Comparison of ENCODE assay signal across 28 cellular contexts in genomic region chr14:91458612-91459011, GRCh38. TPM values are rescaled to one million over a fixed set of nuclear protein-coding genes. Genes with fewer than 3 reads are reported as not detected.
DNase-seq lines count a peak whose midpoint lies in the region; ATAC-seq and FAIRE-seq lines count a peak whose summit lies in the region.
"Had no signal": no experiment of that assay in that cellular context is flagged by ENCODE, and none has a peak within 500 bp of the region (broad histone marks: within the 10 kb centered on the region; RNA-seq: fewer than 3 reads in every experiment).

No MANE protein-coding gene starts in this region.

- 82 to 87% (median 84%) methylated on average over 5 of the region's 5 CpGs for WGBS in small intestine, 3 donors

- H3K4me1 Mint-ChIP-seq in activated CD4-positive, alpha-beta T cell treated with anti-CD3 and anti-CD28 coated beads for 36 hours, result peaks cover 32% of the 10 kb centered on the region
- H3K4me1 Mint-ChIP-seq in stimulated activated naive CD8-positive, alpha-beta T cell treated with anti-CD3 and anti-CD28 coated beads, Interleukin-15, Interleukin-2, amounts not matched to agents 100 ng/mL and 50 ng/mL, for 24 hours (ENCODE audit: low read depth), result peaks cover 29% of the 10 kb centered on the region
- peaks cover 11 to 27% (median 26%) of the 10 kb centered on the region in 7 donors for H3K4me1 Mint-ChIP-seq in naive thymus-derived CD4-positive, alpha-beta T cell

- no peaks in the 10 kb centered on the region for H3K27me3 ChIP-seq in naive thymus-derived CD4-positive, alpha-beta T cell (ENCODE audit: control insufficient read depth in 2 of 2, insufficient read depth in 2 of 2, low read length in 2 of 2)
- H3K27me3 ChIP-seq in small intestine (ENCODE audit: control insufficient read depth in 2 of 2, insufficient read depth in 2 of 2, low read length in 2 of 2), result no peaks in the 10 kb centered on the region
- H3K27me3 ChIP-seq: BLaER1, Peyer's patch, SJCRH30 had no signal

- H3K36me3 ChIP-seq in naive thymus-derived CD4-positive, alpha-beta T cell (ENCODE audit: control insufficient read depth in 2 of 3, insufficient read depth in 3 of 3, low read length in 3 of 3), result peaks cover 11 to 72% (median 35%) of the 10 kb centered on the region in 3 experiments
- peaks cover 14 to 20% of the 10 kb centered on the region in 2 donors for H3K36me3 ChIP-seq in small intestine (ENCODE audit: control insufficient read depth in 2 of 2, insufficient read depth in 2 of 2, low read length in 2 of 2)

- H3K27ac Mint-ChIP-seq in activated CD4-positive, alpha-beta T cell treated with anti-CD3 and anti-CD28 coated beads for 36 hours, result peak overlapping the region; percentile 42
- peak overlapping the region; percentile 68 for H3K27ac Mint-ChIP-seq in stimulated activated naive CD8-positive, alpha-beta T cell treated with anti-CD3 and anti-CD28 coated beads, Interleukin-15, Interleukin-2, amounts not matched to agents 100 ng/mL and 50 ng/mL, for 24 hours
- peak overlapping the region in 2 of 9 donors; percentile 29 to 41 for H3K27ac Mint-ChIP-seq in naive thymus-derived CD4-positive, alpha-beta T cell
- H3K27ac Mint-ChIP-seq: GM23338 had no signal

- peaks cover 0 to 17% of the 10 kb centered on the region in 2 donors for H3K4me1 ChIP-seq in naive thymus-derived CD4-positive, alpha-beta T cell (ENCODE audit: control insufficient read depth in 2 of 2, insufficient read depth in 2 of 2, low read length in 2 of 2)
- no peaks in the 10 kb centered on the region for H3K4me1 ChIP-seq in small intestine (ENCODE audit: control insufficient read depth in 2 of 2, insufficient read depth in 1 of 2, low read depth in 1 of 2, low read length in 1 of 2)
- H3K4me1 ChIP-seq: BLaER1, Caco-2, Peyer's patch, SJCRH30 had no signal

- DNase-seq in activated CD4-positive, alpha-beta T cell treated with anti-CD3 and anti-CD28 coated beads for 36 hours, result no peak
- no peak for DNase-seq in activated CD4-positive, alpha-beta T cell treated with anti-CD3 and anti-CD28 coated beads for 48 hours
- DNase-seq in stimulated activated naive CD8-positive, alpha-beta T cell treated with anti-CD3 and anti-CD28 coated beads, Interleukin-15, Interleukin-2, amounts not matched to agents 100 U/mL and 50 U/mL, for 24 hours, result no peak
- no peak for DNase-seq in naive thymus-derived CD4-positive, alpha-beta T cell
- DNase-seq in hepatic stellate cell (ENCODE audit: low spot score) (no peak), small intestine (no peak)
- DNase-seq: ACHN; Caco-2; CD4-positive, alpha-beta memory T cell; DMS 273 treated with DMSO at 0.1 percent for 48 hours; DND-41; HCEC 1CT; Karpas-422; MV-4-11; NCI-H1105 treated with DMSO at 0.1 percent for 48 hours; NCI-H2029 treated with DMSO at 0.1 percent for 48 hours; NCI-H226; NCI-H510A treated with DMSO at 0.1 percent for 48 hours; NCI-H82; Peyer's patch; SJCRH30 had no signal

- no peaks in the 10 kb centered on the region for H3K9me3 Mint-ChIP-seq in activated CD4-positive, alpha-beta T cell treated with anti-CD3 and anti-CD28 coated beads for 36 hours (ENCODE audit: low read depth)
- no peaks in the 10 kb centered on the region for H3K9me3 Mint-ChIP-seq in stimulated activated naive CD8-positive, alpha-beta T cell treated with anti-CD3 and anti-CD28 coated beads, Interleukin-15, Interleukin-2, amounts not matched to agents 100 ng/mL and 50 ng/mL, for 24 hours
- no peaks in the 10 kb centered on the region for H3K9me3 Mint-ChIP-seq in naive thymus-derived CD4-positive, alpha-beta T cell
- H3K9me3 Mint-ChIP-seq: CD4-positive, alpha-beta memory T cell; GM23338 had no signal

- intact Hi-C loops in activated CD4-positive, alpha-beta T cell treated with anti-CD3 and anti-CD28 coated beads for 36 hours (cut with DNase I, micrococcal nuclease), result no loop called here
- intact Hi-C loops in naive thymus-derived CD4-positive, alpha-beta T cell (cut with micrococcal nuclease), result no loop called here

- CTCF ChIA-PET in activated CD4-positive, alpha-beta T cell treated with anti-CD3 and anti-CD28 coated beads for 36 hours (lab: Charles Lee), result no interaction called here
- CTCF ChIA-PET in naive thymus-derived CD4-positive, alpha-beta T cell (lab: Charles Lee), result no interaction called here

- peak overlapping the region; percentile 32 for H3K27ac ChIP-seq in naive thymus-derived CD4-positive, alpha-beta T cell (ENCODE audit: low read depth, low read length)
- H3K27ac ChIP-seq in small intestine (ENCODE audit: low read depth in 1 of 2, low read length in 1 of 2), result no peak overlapping the region
- H3K27ac ChIP-seq: 22Rv1, BLaER1, Peyer's patch, SJCRH30 had no signal

- H3K4me3 Mint-ChIP-seq in activated CD4-positive, alpha-beta T cell treated with anti-CD3 and anti-CD28 coated beads for 36 hours, result no peak overlapping the region
- no peak overlapping the region for H3K4me3 Mint-ChIP-seq in stimulated activated naive CD8-positive, alpha-beta T cell treated with anti-CD3 and anti-CD28 coated beads, Interleukin-15, Interleukin-2, amounts not matched to agents 100 ng/mL and 50 ng/mL, for 24 hours
- H3K4me3 Mint-ChIP-seq in naive thymus-derived CD4-positive, alpha-beta T cell, result no peak overlapping the region
- H3K4me3 Mint-ChIP-seq: CD4-positive, alpha-beta memory T cell; GM23338 had no signal

- H3K36me3 Mint-ChIP-seq in activated CD4-positive, alpha-beta T cell treated with anti-CD3 and anti-CD28 coated beads for 36 hours (ENCODE audit: low read depth), result peaks cover 65% of the 10 kb centered on the region
- peaks cover 76% of the 10 kb centered on the region for H3K36me3 Mint-ChIP-seq in stimulated activated naive CD8-positive, alpha-beta T cell treated with anti-CD3 and anti-CD28 coated beads, Interleukin-15, Interleukin-2, amounts not matched to agents 100 ng/mL and 50 ng/mL, for 24 hours (ENCODE audit: low read depth)
- H3K36me3 Mint-ChIP-seq in naive thymus-derived CD4-positive, alpha-beta T cell, result peaks cover 12 to 50% (median 26%) of the 10 kb centered on the region in 5 donors

- POLR2A ChIA-PET in activated CD4-positive, alpha-beta T cell treated with anti-CD3 and anti-CD28 coated beads for 36 hours (lab: Charles Lee), result no interaction called here
- POLR2A ChIA-PET in naive thymus-derived CD4-positive, alpha-beta T cell (lab: Charles Lee), result interaction anchor here (0.6 kb wide), 1 partner anchor 34 kb away, joined by 3 read pairs; no protein-coding TSS in a partner anchor

- H3K9me3 ChIP-seq in naive thymus-derived CD4-positive, alpha-beta T cell (ENCODE audit: control insufficient read depth in 2 of 3, low read length in 3 of 3), result no peaks in the 10 kb centered on the region
- H3K9me3 ChIP-seq in small intestine (ENCODE audit: control insufficient read depth, low read depth), result no peaks in the 10 kb centered on the region
- H3K9me3 ChIP-seq: BLaER1, Caco-2, Peyer's patch, SJCRH30 had no signal

- ATAC-seq in activated CD4-positive, alpha-beta T cell treated with anti-CD3 and anti-CD28 coated beads for 36 hours, result no peak
- ATAC-seq in stimulated activated naive CD8-positive, alpha-beta T cell treated with anti-CD3 and anti-CD28 coated beads, Interleukin-15, Interleukin-2, amounts not matched to agents 100 U/mL and 50 U/mL, for 24 hours, result no peak
- no peak for ATAC-seq in naive thymus-derived CD4-positive, alpha-beta T cell
- ATAC-seq in GM21528 (IDR thresholded peaks at IDR 0.05; ENCODE audit: low FRiP score, unreplicated experiment), result no peak
- ATAC-seq: GM12878, GM23338 had no signal

- H3K27me3 Mint-ChIP-seq in activated CD4-positive, alpha-beta T cell treated with anti-CD3 and anti-CD28 coated beads for 36 hours, result no peaks in the 10 kb centered on the region
- no peaks in the 10 kb centered on the region for H3K27me3 Mint-ChIP-seq in stimulated activated naive CD8-positive, alpha-beta T cell treated with anti-CD3 and anti-CD28 coated beads, Interleukin-15, Interleukin-2, amounts not matched to agents 100 ng/mL and 50 ng/mL, for 24 hours
- H3K27me3 Mint-ChIP-seq in naive thymus-derived CD4-positive, alpha-beta T cell, result no peaks in the 10 kb centered on the region
- H3K27me3 Mint-ChIP-seq: CD4-positive, alpha-beta memory T cell had no signal

- H3K4me3 ChIP-seq in naive thymus-derived CD4-positive, alpha-beta T cell (ENCODE audit: low read length), result no peak overlapping the region
- H3K4me3 ChIP-seq in small intestine (ENCODE audit: low read depth in 1 of 2, low read length in 2 of 2), result no peak overlapping the region
- H3K4me3 ChIP-seq: BLaER1, GM12878, GM23338, Peyer's patch, SJCRH30 had no signal

- no peak for FAIRE-seq in small intestine (lab: Jason Lieb, UNC)
- FAIRE-seq: GM12878, HTR-8/SVneo had no signal

RNA-seq across cellular contexts. Expression of gene CCDC88C, which starts 41.0 kb away (rescaled TPM):
- total RNA-seq in activated CD4-positive, alpha-beta T cell treated with anti-CD3 and anti-CD28 coated beads for 36 hours, result 10 to 100 TPM; 73.7 to 82.8 TPM
- total RNA-seq in naive thymus-derived CD4-positive, alpha-beta T cell, result 100 to 1,000 TPM; 189 to 324 (median 277) TPM
- 10 to 100 TPM; 23.6 to 44.9 TPM for polyA plus RNA-seq in naive thymus-derived CD4-positive, alpha-beta T cell
- 10 to 100 TPM; 13.2 to 20.5 (median 16.1) TPM for polyA plus RNA-seq in small intestine

RNA-seq across cellular contexts. Expression of gene PPP4R3A, which starts 51.5 kb away (rescaled TPM):
- total RNA-seq in activated CD4-positive, alpha-beta T cell treated with anti-CD3 and anti-CD28 coated beads for 36 hours, result 100 to 1,000 TPM; 105 to 122 TPM
- total RNA-seq in naive thymus-derived CD4-positive, alpha-beta T cell, result 100 to 1,000 TPM; 129 to 214 (median 167) TPM
- polyA plus RNA-seq in naive thymus-derived CD4-positive, alpha-beta T cell, result 100 to 1,000 TPM in 1 of 2 donors, 10 to 100 TPM in 1; 81.5 to 156 TPM
- 10 to 100 TPM; 55.9 to 78.5 (median 57.5) TPM for polyA plus RNA-seq in small intestine
